Comparison of ENCODE assay signal across 1 cellular context in genomic region chr1:10909697-10910489, GRCh38.
TF ChIP-seq lines count a peak whose summit lies in the region.

No MANE protein-coding gene starts in this region.

TF ChIP-seq in K562, 482 proteins besides CTCF, POLR2A, EP300 and RAD21 (continued from another document and continues in another):
- TF ChIP-seq, protein P1, sequence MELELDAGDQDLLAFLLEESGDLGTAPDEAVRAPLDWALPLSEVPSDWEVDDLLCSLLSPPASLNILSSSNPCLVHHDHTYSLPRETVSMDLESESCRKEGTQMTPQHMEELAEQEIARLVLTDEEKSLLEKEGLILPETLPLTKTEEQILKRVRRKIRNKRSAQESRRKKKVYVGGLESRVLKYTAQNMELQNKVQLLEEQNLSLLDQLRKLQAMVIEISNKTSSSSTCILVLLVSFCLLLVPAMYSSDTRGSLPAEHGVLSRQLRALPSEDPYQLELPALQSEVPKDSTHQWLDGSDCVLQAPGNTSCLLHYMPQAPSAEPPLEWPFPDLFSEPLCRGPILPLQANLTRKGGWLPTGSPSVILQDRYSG (tag; conservative IDR thresholded peaks at IDR 0.05; ENCODE audit: low read depth), result no peak
- no peak for TF ChIP-seq ZNF830 (CRISPR knock-in tag; IDR thresholded peaks at IDR 0.05)
- TF ChIP-seq KAT2B (IDR thresholded peaks at IDR 0.05; ENCODE audit: low read depth, low read length), result no peak
- TF ChIP-seq LCOR (CRISPR knock-in tag; IDR thresholded peaks at IDR 0.05), result peak; percentile 57; the same call in 1 of the 2 replicates
- no peak for TF ChIP-seq RBM14 (IDR thresholded peaks at IDR 0.05; ENCODE audit: borderline replicate concordance, insufficient read depth, low read depth, low read length)
- TF ChIP-seq MAX (CRISPR knock-in tag; IDR thresholded peaks at IDR 0.05), result no peak
- no peak for TF ChIP-seq PURB (CRISPR knock-in tag; IDR thresholded peaks at IDR 0.05; ENCODE audit: low read depth)
- TF ChIP-seq JUND (IDR thresholded peaks at IDR 0.05; ENCODE audit: borderline replicate concordance, low read depth, low read length), result no peak
- TF ChIP-seq JUND (tag; IDR thresholded peaks at IDR 0.05; ENCODE audit: borderline replicate concordance, low read depth, low read length), result no peak
- TF ChIP-seq MCM7 (IDR thresholded peaks at IDR 0.05), result no peak
- TF ChIP-seq JUNB (CRISPR knock-in tag; conservative IDR thresholded peaks at IDR 0.05), result no peak
- TF ChIP-seq HMGN3 (IDR thresholded peaks at IDR 0.05; ENCODE audit: borderline replicate concordance, extremely low read depth, insufficient read length, low read depth, low read length), result no peak
- TF ChIP-seq, protein P2, sequence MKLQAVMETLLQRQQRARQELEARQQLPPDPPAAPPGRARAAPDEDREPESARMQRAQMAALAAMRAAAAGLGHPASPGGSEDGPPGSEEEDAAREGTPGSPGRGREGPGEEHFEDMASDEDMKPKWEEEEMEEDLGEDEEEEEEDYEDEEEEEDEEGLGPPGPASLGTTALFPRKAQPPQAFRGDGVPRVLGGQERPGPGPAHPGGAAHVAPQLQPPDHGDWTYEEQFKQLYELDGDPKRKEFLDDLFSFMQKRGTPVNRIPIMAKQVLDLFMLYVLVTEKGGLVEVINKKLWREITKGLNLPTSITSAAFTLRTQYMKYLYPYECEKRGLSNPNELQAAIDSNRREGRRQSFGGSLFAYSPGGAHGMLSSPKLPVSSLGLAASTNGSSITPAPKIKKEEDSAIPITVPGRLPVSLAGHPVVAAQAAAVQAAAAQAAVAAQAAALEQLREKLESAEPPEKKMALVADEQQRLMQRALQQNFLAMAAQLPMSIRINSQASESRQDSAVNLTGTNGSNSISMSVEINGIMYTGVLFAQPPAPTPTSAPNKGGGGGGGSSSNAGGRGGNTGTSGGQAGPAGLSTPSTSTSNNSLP (IDR thresholded peaks at IDR 0.05; ENCODE audit: borderline replicate concordance, low read depth, low read length), result no peak
- TF ChIP-seq CSDE1 (IDR thresholded peaks at IDR 0.05), result no peak
- TF ChIP-seq ZBTB11 (CRISPR knock-in tag; IDR thresholded peaks at IDR 0.05), result peak in 1 of 3 experiments; percentile 24; a peak in 1 of 6 replicates
- no peak for TF ChIP-seq MCM3 (IDR thresholded peaks at IDR 0.05)
- no peak for TF ChIP-seq HEY1 (CRISPR knock-in tag; IDR thresholded peaks at IDR 0.05; ENCODE audit: borderline replicate concordance)
- TF ChIP-seq SIN3A (IDR thresholded peaks at IDR 0.05; ENCODE audit: borderline replicate concordance in 2 of 2, control insufficient read depth in 1 of 2, low read depth in 2 of 2, low read length in 2 of 2), result no peak
- TF ChIP-seq ETV1 (tag; conservative IDR thresholded peaks at IDR 0.05; ENCODE audit: low read depth), result 0 out of 2 replicates have a peak, but pooled peaks have one; percentile 34
- TF ChIP-seq MYC (IDR thresholded peaks at IDR 0.05; ENCODE audit: low read depth, low read length), result no peak
- TF ChIP-seq MYC (CRISPR knock-in tag; IDR thresholded peaks at IDR 0.05; ENCODE audit: borderline replicate concordance, low read depth), result no peak
- no peak for TF ChIP-seq ZNF384 (IDR thresholded peaks at IDR 0.05; ENCODE audit: low read depth, low read length)
- no peak for TF ChIP-seq ZNF695 (CRISPR knock-in tag; IDR thresholded peaks at IDR 0.05)
- TF ChIP-seq KDM1A (IDR thresholded peaks at IDR 0.05), result peak; percentile 74 to 83
- no peak for TF ChIP-seq ZNF3 (CRISPR knock-in tag; IDR thresholded peaks at IDR 0.05)
- no peak for TF ChIP-seq ZNF124 (CRISPR knock-in tag; IDR thresholded peaks at IDR 0.05)
- no peak for TF ChIP-seq BACH1 (tag; IDR thresholded peaks at IDR 0.05)
- TF ChIP-seq ELF1 (tag; IDR thresholded peaks at IDR 0.05), result no peak
- no peak for TF ChIP-seq PHF21A (IDR thresholded peaks at IDR 0.05; ENCODE audit: borderline replicate concordance, low read depth)
- TF ChIP-seq TAF15 (IDR thresholded peaks at IDR 0.05; ENCODE audit: low read depth, low read length), result no peak
- TF ChIP-seq FOXP1 (CRISPR knock-in tag; IDR thresholded peaks at IDR 0.05), result no peak
- no peak for TF ChIP-seq MLLT1 (IDR thresholded peaks at IDR 0.05)
- no peak for TF ChIP-seq HSF4 (CRISPR knock-in tag; IDR thresholded peaks at IDR 0.05; ENCODE audit: borderline replicate concordance)
- no peak for TF ChIP-seq ZC3H11A (IDR thresholded peaks at IDR 0.05; ENCODE audit: low read depth, low read length)
- TF ChIP-seq HCFC1 (IDR thresholded peaks at IDR 0.05; ENCODE audit: low read depth, low read length), result no peak
- TF ChIP-seq ZNF77 (CRISPR knock-in tag; IDR thresholded peaks at IDR 0.05), result no peak
- TF ChIP-seq GABPB2 (CRISPR knock-in tag; conservative IDR thresholded peaks at IDR 0.05), result no peak
- TF ChIP-seq, protein P3, sequence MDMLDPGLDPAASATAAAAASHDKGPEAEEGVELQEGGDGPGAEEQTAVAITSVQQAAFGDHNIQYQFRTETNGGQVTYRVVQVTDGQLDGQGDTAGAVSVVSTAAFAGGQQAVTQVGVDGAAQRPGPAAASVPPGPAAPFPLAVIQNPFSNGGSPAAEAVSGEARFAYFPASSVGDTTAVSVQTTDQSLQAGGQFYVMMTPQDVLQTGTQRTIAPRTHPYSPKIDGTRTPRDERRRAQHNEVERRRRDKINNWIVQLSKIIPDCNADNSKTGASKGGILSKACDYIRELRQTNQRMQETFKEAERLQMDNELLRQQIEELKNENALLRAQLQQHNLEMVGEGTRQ (CRISPR knock-in tag; IDR thresholded peaks at IDR 0.05), result no peak
- TF ChIP-seq MAFG (tag; conservative IDR thresholded peaks at IDR 0.05), result no peak
- TF ChIP-seq ATF1 (CRISPR knock-in tag; IDR thresholded peaks at IDR 0.05), result no peak
- no peak for TF ChIP-seq ATF1 (tag; IDR thresholded peaks at IDR 0.05)
- no peak for TF ChIP-seq HOXB6 (CRISPR knock-in tag; IDR thresholded peaks at IDR 0.05; ENCODE audit: borderline replicate concordance)
- no peak for TF ChIP-seq ZNF79 (CRISPR knock-in tag; IDR thresholded peaks at IDR 0.05; ENCODE audit: low read depth)
- no peak for TF ChIP-seq CC2D1A (IDR thresholded peaks at IDR 0.05)
- no peak for TF ChIP-seq MECOM (CRISPR knock-in tag; IDR thresholded peaks at IDR 0.05)
- no peak for TF ChIP-seq SOX6 (IDR thresholded peaks at IDR 0.05)
- no peak for TF ChIP-seq RB1 (IDR thresholded peaks at IDR 0.05; ENCODE audit: low read depth)
- TF ChIP-seq SP1 (CRISPR knock-in tag; IDR thresholded peaks at IDR 0.05), result no peak
- TF ChIP-seq PTBP1 (IDR thresholded peaks at IDR 0.05; ENCODE audit: low read depth, low read length), result peak; percentile 85
- TF ChIP-seq MED1 (CRISPR knock-in tag; IDR thresholded peaks at IDR 0.05; ENCODE audit: borderline replicate concordance), result no peak
- no peak for TF ChIP-seq RBM22 (IDR thresholded peaks at IDR 0.05; ENCODE audit: low read depth, low read length, poor library complexity, severe bottlenecking)
- TF ChIP-seq MAZ (CRISPR knock-in tag; conservative IDR thresholded peaks at IDR 0.05 in 1 of 2, IDR thresholded peaks at IDR 0.05 in 1 of 2), result peak in 1 of 2 experiments; percentile 32; a peak in 1 of 4 replicates
- no peak for TF ChIP-seq GABPA (tag; conservative IDR thresholded peaks at IDR 0.05; ENCODE audit: low read depth)
- no peak for TF ChIP-seq RBFOX2 (IDR thresholded peaks at IDR 0.05; ENCODE audit: low read depth, low read length)
- TF ChIP-seq DACH1 (IDR thresholded peaks at IDR 0.05; ENCODE audit: partially characterized antibody), result no peak
- TF ChIP-seq, protein P4, sequence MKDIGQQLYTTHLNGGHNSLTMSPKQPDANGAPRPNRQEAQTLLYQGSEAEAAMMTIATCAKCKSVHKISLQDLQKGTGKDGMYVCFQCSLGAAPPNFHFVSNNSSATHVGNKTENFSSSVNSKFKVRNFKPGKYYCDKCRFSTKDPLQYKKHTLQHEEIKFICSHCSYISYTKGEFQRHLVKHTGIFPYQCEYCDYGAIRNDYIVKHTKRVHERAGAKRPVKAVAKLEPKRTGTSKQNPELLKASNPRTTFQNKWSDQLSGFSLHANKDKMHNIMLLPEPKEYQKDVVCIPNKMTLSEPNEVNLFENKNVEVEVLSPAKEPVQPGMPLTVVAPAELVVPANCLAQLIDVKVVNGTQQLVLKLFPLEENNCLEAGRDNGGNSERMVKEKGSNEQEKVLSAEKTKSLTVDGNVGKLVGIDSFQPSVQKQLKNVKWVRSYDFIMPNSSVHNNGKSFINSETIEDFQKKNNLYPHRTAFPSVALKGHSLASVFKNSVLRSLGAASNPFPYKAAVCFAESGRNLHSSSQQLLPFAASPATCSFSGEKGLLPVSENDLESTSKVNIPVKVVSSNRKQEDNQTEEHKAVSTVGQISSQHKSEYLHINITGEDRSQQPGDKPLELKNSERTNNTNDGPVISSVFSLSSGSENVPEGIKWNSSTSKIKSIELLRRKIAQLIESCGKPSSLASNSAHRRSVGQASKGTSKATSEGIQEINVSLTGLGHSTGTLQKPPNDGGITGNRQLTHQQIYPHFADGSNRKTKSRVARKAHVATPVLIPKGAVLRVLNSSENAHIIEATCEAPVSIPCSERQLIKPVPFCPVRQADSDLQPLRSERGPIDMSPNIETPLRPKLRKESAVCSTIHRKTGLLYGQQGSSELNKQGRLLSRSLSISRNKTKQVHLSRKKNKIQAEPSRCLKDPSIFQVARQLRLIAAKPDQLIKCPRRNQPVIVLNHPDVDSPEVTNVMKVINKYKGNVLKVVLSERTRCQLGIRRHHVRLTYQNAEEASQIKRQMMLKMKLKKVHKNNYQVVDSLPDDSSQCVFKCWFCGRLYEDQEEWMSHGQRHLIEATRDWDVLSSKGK (CRISPR knock-in tag; IDR thresholded peaks at IDR 0.05), result no peak
- no peak for TF ChIP-seq NR1H2 (CRISPR knock-in tag; IDR thresholded peaks at IDR 0.05)
- no peak for TF ChIP-seq THRAP3 (IDR thresholded peaks at IDR 0.05; ENCODE audit: borderline replicate concordance)
- TF ChIP-seq, protein P5, sequence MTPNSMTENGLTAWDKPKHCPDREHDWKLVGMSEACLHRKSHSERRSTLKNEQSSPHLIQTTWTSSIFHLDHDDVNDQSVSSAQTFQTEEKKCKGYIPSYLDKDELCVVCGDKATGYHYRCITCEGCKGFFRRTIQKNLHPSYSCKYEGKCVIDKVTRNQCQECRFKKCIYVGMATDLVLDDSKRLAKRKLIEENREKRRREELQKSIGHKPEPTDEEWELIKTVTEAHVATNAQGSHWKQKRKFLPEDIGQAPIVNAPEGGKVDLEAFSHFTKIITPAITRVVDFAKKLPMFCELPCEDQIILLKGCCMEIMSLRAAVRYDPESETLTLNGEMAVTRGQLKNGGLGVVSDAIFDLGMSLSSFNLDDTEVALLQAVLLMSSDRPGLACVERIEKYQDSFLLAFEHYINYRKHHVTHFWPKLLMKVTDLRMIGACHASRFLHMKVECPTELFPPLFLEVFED (CRISPR knock-in tag; conservative IDR thresholded peaks at IDR 0.05), result no peak
- TF ChIP-seq HBP1 (CRISPR knock-in tag; IDR thresholded peaks at IDR 0.05), result no peak
- TF ChIP-seq RNF2 (IDR thresholded peaks at IDR 0.05), result no peak
- TF ChIP-seq NR3C1 (CRISPR knock-in tag; IDR thresholded peaks at IDR 0.05), result no peak
- TF ChIP-seq NELFE (IDR thresholded peaks at IDR 0.05; ENCODE audit: insufficient read depth, insufficient read length), result no peak
- TF ChIP-seq ZNF445 (CRISPR knock-in tag; IDR thresholded peaks at IDR 0.05; ENCODE audit: low read depth), result no peak
